8 cellular contexts compared by ENCODE assay signal in the genomic region with DNA sequence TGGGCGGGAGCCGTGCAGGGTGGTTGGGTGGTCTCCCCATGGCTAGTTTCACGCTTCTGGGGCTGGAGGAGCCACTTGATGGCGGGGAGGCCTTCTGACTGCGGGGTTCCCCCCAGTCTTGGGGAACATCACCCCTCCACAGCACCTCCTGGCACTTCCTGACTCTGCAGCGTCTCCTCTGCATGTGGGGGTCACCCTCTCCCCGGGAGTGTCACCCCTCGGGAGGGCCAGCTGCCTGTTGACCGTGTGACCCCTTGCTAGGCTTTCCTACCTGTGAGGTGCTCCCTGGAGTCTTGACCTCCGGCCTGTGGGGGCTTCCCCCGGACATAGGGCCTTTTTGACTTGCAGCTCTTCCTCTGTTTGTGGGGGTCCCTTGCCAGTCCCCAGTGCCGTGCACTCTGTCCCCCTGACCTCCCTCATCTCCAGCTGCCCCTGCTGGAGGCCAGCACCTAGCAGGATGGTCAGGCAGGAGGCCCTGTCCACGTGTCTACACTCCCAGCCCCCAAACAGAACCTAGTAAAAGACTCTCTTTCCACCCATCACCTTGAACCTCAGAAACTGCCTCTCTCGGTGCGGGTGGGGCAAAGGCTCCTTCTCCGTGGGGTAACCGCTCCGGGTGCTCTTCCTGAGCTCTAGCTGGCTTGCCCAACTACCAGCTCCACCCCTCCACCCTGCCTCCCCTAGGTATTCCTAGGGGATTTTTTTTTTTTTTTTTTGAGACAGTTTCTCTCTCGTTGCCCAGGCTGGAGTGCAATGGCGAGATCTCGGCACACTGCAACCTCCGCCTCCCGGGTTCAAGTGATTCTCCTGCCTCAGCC. TPM values are rescaled to one million over a fixed set of nuclear protein-coding genes. Genes with fewer than 3 reads are reported as not detected.
DNase-seq lines count a peak whose midpoint lies in the region; ATAC-seq, FAIRE-seq and TF ChIP-seq lines count a peak whose summit lies in the region.

No MANE protein-coding gene starts in this region.

- H3K4me2 ChIP-seq in HCT116 (ENCODE audit: low read length) (peak overlapping the region; percentile 98), keratinocyte (ENCODE audit: control insufficient read depth, extremely low read depth, insufficient read depth, low read depth, low read length) (peak overlapping the region; percentile 94)

- BruUV-seq in HCT116 (replicated peaks; lab: Mats Ljungman, UMichigan), result no TSS peak

- H3K4me1 Mint-ChIP-seq in CD4-positive, CD25-positive, alpha-beta regulatory T cell, result peaks cover 5 to 24% (median 8%) of the 10 kb centered on the region in 4 donors
- peaks cover 13% of the 10 kb centered on the region for H3K4me1 Mint-ChIP-seq in activated T-helper 17 cell treated with anti-CD3 and anti-CD28 coated beads, Interleukin-2, amount 50 U/mL, for 72 hours

- no peaks in the 10 kb centered on the region for H4K20me1 ChIP-seq in HCT116 (ENCODE audit: insufficient read depth)
- H4K20me1 ChIP-seq in keratinocyte (ENCODE audit: control insufficient read depth, extremely low read depth, insufficient read depth, low read length), result no peaks in the 10 kb centered on the region

- H3K4me3 ChIP-seq in CD4-positive, CD25-positive, alpha-beta regulatory T cell (ENCODE audit: low read depth, low read length), result peak overlapping the region; percentile 19
- peak overlapping the region; percentile 67 to 74 for H3K4me3 ChIP-seq in HCT116 (replicated peaks in 1 of 2; ENCODE audit: low read depth in 1 of 2, low read length in 2 of 2)
- H3K4me3 ChIP-seq in keratinocyte (ENCODE audit: control insufficient read depth in 2 of 3, extremely low read depth in 1 of 3, insufficient read depth in 2 of 3, low read depth in 1 of 3, low read length in 3 of 3), result peak overlapping the region; percentile 76 to 92 (median 88)
- peak overlapping the region; percentile 74 to 90 for H3K4me3 ChIP-seq in testis

- no peaks in the 10 kb centered on the region for H3K36me3 Mint-ChIP-seq in CD4-positive, CD25-positive, alpha-beta regulatory T cell
- H3K36me3 Mint-ChIP-seq in activated T-helper 17 cell treated with anti-CD3 and anti-CD28 coated beads, Interleukin-2, amount 50 U/mL, for 72 hours (ENCODE audit: low read depth), result no peaks in the 10 kb centered on the region

- TF ChIP-seq RAD21 in HCT116 (IDR thresholded peaks at IDR 0.05; ENCODE audit: low read depth), result no peak

- H3K27me3 ChIP-seq in CD4-positive, CD25-positive, alpha-beta regulatory T cell (ENCODE audit: control insufficient read depth, insufficient read depth, low read length), result no peaks in the 10 kb centered on the region
- H3K27me3 ChIP-seq in HCT116 (ENCODE audit: insufficient read depth, low read length) (no peaks in the 10 kb centered on the region), keratinocyte (ENCODE audit: control insufficient read depth, extremely low read depth, insufficient read depth, low read length) (no peaks in the 10 kb centered on the region), testis (no peaks in the 10 kb centered on the region)

- H3K79me2 ChIP-seq in HCT116 (ENCODE audit: insufficient read depth, low read length) (peaks cover 9% of the 10 kb centered on the region; the same call in 1 of the 2 replicates), keratinocyte (ENCODE audit: control insufficient read depth, insufficient read depth, low read length) (peaks cover 40% of the 10 kb centered on the region)

- RAD21 ChIA-PET in HCT116 (lab: Charles Lee; ENCODE audit: low non-redundant PET in 1 of 2, low total read pairs in 2 of 2, uncharacterized antibody in 2 of 2, unreplicated experiment in 2 of 2), result no interaction called here

- peaks cover 0 to 2% (median 0%) of the 10 kb centered on the region in 7 donors for H3K9me3 Mint-ChIP-seq in CD4-positive, CD25-positive, alpha-beta regulatory T cell
- no peaks in the 10 kb centered on the region for H3K9me3 Mint-ChIP-seq in activated T-helper 17 cell treated with anti-CD3 and anti-CD28 coated beads, Interleukin-2, amount 50 U/mL, for 72 hours

- H2AFZ ChIP-seq in HCT116 (ENCODE audit: low read depth, low read length, poor library complexity, severe bottlenecking) (no peak overlapping the region), keratinocyte (ENCODE audit: control insufficient read depth, low read length) (peak overlapping the region; percentile 77)

- H3K4me3 Mint-ChIP-seq in CD4-positive, CD25-positive, alpha-beta regulatory T cell, result peak overlapping the region; percentile 88 to 93 (median 89)
- H3K4me3 Mint-ChIP-seq in activated T-helper 17 cell treated with anti-CD3 and anti-CD28 coated beads, Interleukin-2, amount 50 U/mL, for 72 hours, result peak overlapping the region; percentile 73

- intact Hi-C loops in HCT116 (cut with micrococcal nuclease), result loop anchor here (5.0 kb wide), 1 partner anchor 74 kb away; the partner anchor contains the start of gene BRI3BP
- intact Hi-C loops in testis (cut with DNase I; ENCODE audit: low total_unique reads), result no loop called here

- no peaks in the 10 kb centered on the region for H3K9me1 ChIP-seq in keratinocyte (ENCODE audit: control insufficient read depth, extremely low read depth, insufficient read depth, low read length)

- no peak for TF ChIP-seq CTCF in HCT116 (IDR thresholded peaks at IDR 0.05 in 2 of 3, conservative IDR thresholded peaks at IDR 0.05 in 1 of 3; ENCODE audit: borderline replicate concordance in 1 of 3, insufficient read depth in 1 of 3, low read depth in 2 of 3, low read length in 2 of 3)
- TF ChIP-seq CTCF in keratinocyte (optimal IDR thresholded peaks at IDR 0.05 in 1 of 3, IDR thresholded peaks at IDR 0.05 in 1 of 3, conservative IDR thresholded peaks at IDR 0.05 in 1 of 3; ENCODE audit: extremely low read depth in 1 of 3, insufficient read depth in 2 of 3, low read length in 3 of 3), result no peak
- no peak for TF ChIP-seq CTCF in testis (IDR thresholded peaks at IDR 0.05)

- dilution Hi-C loops in keratinocyte (cut with MboI; ENCODE audit: extremely low pct_ligation_motif_present, low sequenced_read_pairs), result no loop called here

- no peak for DNase-seq in CD4-positive, CD25-positive, alpha-beta regulatory T cell
- DNase-seq in HCT116 (ENCODE audit: low read depth, low spot score), result no peak
- no peak for DNase-seq in keratinocyte (ENCODE audit: low read depth, low spot score)
- no peak for DNase-seq in testis
- no peak for DNase-seq in NCI-H446 (lab: John Stamatoyannopoulos, UW)
- no peak for DNase-seq in occipital lobe (lab: John Stamatoyannopoulos, UW)

- no peaks in the 10 kb centered on the region for H3K9me2 ChIP-seq in HCT116 (ENCODE audit: insufficient read depth)

- H3K4me1 ChIP-seq in CD4-positive, CD25-positive, alpha-beta regulatory T cell (ENCODE audit: control insufficient read depth, insufficient read depth, low read length, poor library complexity, severe bottlenecking), result peaks cover 13% of the 10 kb centered on the region
- H3K4me1 ChIP-seq in HCT116 (ENCODE audit: control insufficient read depth in 1 of 2, insufficient read depth in 2 of 2, low read length in 2 of 2) (peaks cover 0 to 12% of the 10 kb centered on the region in 2 experiments; a peak in 3 of 4 replicates), keratinocyte (ENCODE audit: control insufficient read depth, extremely low read depth, insufficient read depth, low read length) (peaks cover 7% of the 10 kb centered on the region), testis (no peaks in the 10 kb centered on the region)

- CTCF ChIA-PET in HCT116 (lab: Charles Lee), result no interaction called here

- WGBS in testis, 2 donors, result 35 to 39% methylated on average over 20 to 23 of the region's 23 CpGs

- POLR2A ChIA-PET in HCT116 (lab: Charles Lee), result interaction anchor here (0.7 kb wide), 1 partner anchor 155 kb away, joined by 3 read pairs; no protein-coding TSS in a partner anchor

- TF ChIP-seq POLR2A in HCT116 (IDR thresholded peaks at IDR 0.05; ENCODE audit: borderline replicate concordance, extremely low read depth, insufficient read depth, insufficient read length) (no peak), testis (IDR thresholded peaks at IDR 0.05) (no peak)

- no peak overlapping the region for H3K27ac ChIP-seq in CD4-positive, CD25-positive, alpha-beta regulatory T cell (ENCODE audit: insufficient read depth, low read length, poor library complexity, severe bottlenecking)
- H3K27ac ChIP-seq in HCT116 (ENCODE audit: low read depth, low read length), result peak overlapping the region; percentile 47; the same call in 1 of the 2 replicates
- peak overlapping the region; percentile 33 for H3K27ac ChIP-seq in keratinocyte (ENCODE audit: control insufficient read depth, insufficient read depth, low read length)
- peak overlapping the region in 1 of 2 donors; percentile 50 for H3K27ac ChIP-seq in testis

- ATAC-seq in CD4-positive, CD25-positive, alpha-beta regulatory T cell (ENCODE audit: low read depth in 2 of 2), result peak; percentile 6 to 12
- ATAC-seq in HCT116 (peak; percentile 6), HG02763 (IDR thresholded peaks at IDR 0.05; ENCODE audit: unreplicated experiment) (no peak)
- ATAC-seq in activated T-helper 17 cell treated with anti-CD3 and anti-CD28 coated beads, Interleukin-2, amount 50 U/mL, for 72 hours (replicated peaks), result no peak

- H3K36me3 ChIP-seq in CD4-positive, CD25-positive, alpha-beta regulatory T cell (ENCODE audit: control insufficient read depth, insufficient read depth, low read length), result no peaks in the 10 kb centered on the region
- H3K36me3 ChIP-seq in HCT116 (ENCODE audit: control insufficient read depth in 1 of 2, insufficient read depth in 2 of 2, low read length in 2 of 2) (no peaks in the 10 kb centered on the region), keratinocyte (ENCODE audit: control insufficient read depth in 2 of 2, extremely low read depth in 1 of 2, insufficient read depth in 2 of 2, low read length in 2 of 2) (peaks cover 3 to 14% of the 10 kb centered on the region in 2 experiments), testis (ENCODE audit: low read depth, missing control alignments) (no peaks in the 10 kb centered on the region)

- H3K9ac ChIP-seq in HCT116 (ENCODE audit: low read length), result peak overlapping the region; percentile 68
- peak overlapping the region; percentile 88 for H3K9ac ChIP-seq in keratinocyte (ENCODE audit: control insufficient read depth, extremely low read depth, insufficient read depth, low read length)

- H3K27me3 Mint-ChIP-seq in CD4-positive, CD25-positive, alpha-beta regulatory T cell, result peaks cover 24% of the 10 kb centered on the region
- H3K27me3 Mint-ChIP-seq in activated T-helper 17 cell treated with anti-CD3 and anti-CD28 coated beads, Interleukin-2, amount 50 U/mL, for 72 hours, result no peaks in the 10 kb centered on the region

- no peak for FAIRE-seq in keratinocyte (lab: Jason Lieb, UNC)

- H3K27ac Mint-ChIP-seq in CD4-positive, CD25-positive, alpha-beta regulatory T cell, result peak overlapping the region in 1 of 3 donors; percentile 83
- peak overlapping the region; percentile 30 for H3K27ac Mint-ChIP-seq in activated T-helper 17 cell treated with anti-CD3 and anti-CD28 coated beads, Interleukin-2, amount 50 U/mL, for 72 hours

- H3K9me3 ChIP-seq in CD4-positive, CD25-positive, alpha-beta regulatory T cell (ENCODE audit: control insufficient read depth in 2 of 2, low read length in 2 of 2), result no peaks in the 10 kb centered on the region
- H3K9me3 ChIP-seq in HCT116 (ENCODE audit: control insufficient read depth in 1 of 2, insufficient read depth in 1 of 2, low read depth in 1 of 2, low read length in 2 of 2) (no peaks in the 10 kb centered on the region), keratinocyte (ENCODE audit: control insufficient read depth, low read depth, low read length) (no peaks in the 10 kb centered on the region), testis (no peaks in the 10 kb centered on the region)

RNA-seq across cellular contexts. Expression of gene AACS, which starts 0.7 kb away (rescaled TPM):
- 8.8 TPM for total RNA-seq in CD4-positive, CD25-positive, alpha-beta regulatory T cell
- 1 to 10 TPM; 5.4 to 8.7 (median 6.7) TPM for polyA plus RNA-seq in CD4-positive, CD25-positive, alpha-beta regulatory T cell
- total RNA-seq in HCT116 (2021; ENCODE audit: unreplicated experiment) (16.0 TPM), testis (10 to 100 TPM; 26.0 to 31.7 TPM), occipital lobe (25.7 TPM)
- 12.5 and 13.0 TPM in 2 replicates for polyA plus RNA-seq in HCT116 (2012)
- total RNA-seq in activated T-helper 17 cell treated with anti-CD3 and anti-CD28 coated beads, Interleukin-2, amount 50 U/mL, for 72 hours, result 10 to 100 TPM; 23.2 to 24.6 TPM
- polyA plus RNA-seq in keratinocyte (23.9 to 37.8 TPM (median 27.0 TPM) in 3 replicates), testis (ENCODE audit: insufficient read depth, low read depth, low replicate concordance) (44.8 TPM)
- 13.5 TPM for polyA plus RNA-seq in keratinocyte (2011; ENCODE audit: low read depth)
- polyA plus RNA-seq in keratinocyte (2011; cell fraction: cytosol; rRNA removed), result 23.5 and 30.2 TPM in 2 replicates
- polyA plus RNA-seq in keratinocyte (2011; cell fraction: nucleus; rRNA removed), result 57.6 and 63.0 TPM in 2 replicates
- polyA plus RNA-seq in keratinocyte (2012; ENCODE audit: low replicate concordance), result 25.9 and 37.1 TPM in 2 replicates
- polyA minus RNA-seq in keratinocyte, result 35.8 to 66.5 TPM (median 56.4 TPM) in 3 replicates
- 29.4 TPM for polyA minus RNA-seq in keratinocyte (2011; cell fraction: cytosol; rRNA and poly(A)+ RNA removed)
- polyA minus RNA-seq in keratinocyte (2011; cell fraction: nucleus; rRNA and poly(A)+ RNA removed), result 28.7 and 33.9 TPM in 2 replicates

Comparison
In these comparisons a context has a peak if more than half of its experiments do, and no peak if none do; other contexts are left out.
1. ATAC-seq: peak in CD4-positive, CD25-positive, alpha-beta regulatory T cell (2 of 2) and HCT116 (single experiment); none in activated T-helper 17 cell treated with anti-CD3 and anti-CD28 coated beads, Interleukin-2, amount 50 U/mL, for 72 hours (single experiment) and HG02763 (single experiment).
2. H3K4me3 ChIP-seq: peak in every context shown above with its lines; median percentile 88 in keratinocyte; 82 in testis; 70 in HCT116; 19 in CD4-positive, CD25-positive, alpha-beta regulatory T cell.